In the genomic region with DNA sequence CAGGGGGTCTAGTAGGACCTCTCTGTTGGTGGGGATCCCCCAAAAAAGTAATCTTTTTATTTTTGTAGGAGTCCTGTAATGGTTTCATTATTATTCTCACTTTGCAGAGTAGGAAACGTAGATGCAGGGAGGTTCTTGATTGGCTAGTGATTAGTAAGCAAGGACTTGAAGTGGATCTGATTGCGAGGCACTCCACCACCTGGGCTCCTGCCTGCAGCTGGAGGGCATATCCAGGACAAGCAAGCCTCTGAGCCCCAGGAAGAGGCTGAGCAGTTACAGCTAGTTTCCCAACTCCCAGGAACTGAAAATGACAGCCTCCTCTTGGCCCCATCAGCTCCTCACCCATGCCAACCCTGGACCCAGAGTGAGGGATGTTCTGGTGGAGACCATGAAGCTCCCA, we compare ENCODE assay signal across 19 cellular contexts.
"Had no signal": no experiment of that assay in that cellular context is flagged by ENCODE, and none has a peak within 500 bp of the region (broad histone marks: within the 10 kb centered on the region; RNA-seq: fewer than 3 reads in every experiment).

No MANE protein-coding gene starts in this region.

- ATAC-seq: effector memory CD8-positive, alpha-beta T cell; left colon; left ventricle myocardium superior; natural killer cell treated with Interleukin-12 subunit alpha and Interleukin-12 subunit beta and Interleukin-15 and Interleukin-18, amount 100 ng/mL, for 72 hours; pancreas; psoas muscle; right lobe of liver; stimulated activated effector memory CD8-positive, alpha-beta T cell treated with anti-CD3 and anti-CD28 coated beads, Interleukin-12 subunit alpha, Interleukin-12 subunit beta, amount 100 ng/mL, for 72 hours; stimulated activated naive CD8-positive, alpha-beta T cell treated with anti-CD3 and anti-CD28 coated beads, Interleukin-15, Interleukin-2, amounts not matched to agents 100 U/mL and 50 U/mL, for 24 hours had no signal

- DNase-seq: effector memory CD8-positive, alpha-beta T cell; esophagus squamous epithelium; foreskin fibroblast; kidney; left colon; left ventricle myocardium superior; mesenchymal stem cell; midbrain; occipital lobe; pancreas; psoas muscle; retina; right lobe of liver; stimulated activated CD4-positive, alpha-beta T cell treated with anti-CD3 and anti-CD28 coated beads, Interleukin-4, amount 100 ng/mL, for 1 hour; stimulated activated CD8-positive, alpha-beta memory T cell treated with anti-CD3 and anti-CD28 coated beads, Interleukin-4, amount 100 ng/mL, for 48 hours; stimulated activated naive CD8-positive, alpha-beta T cell treated with anti-CD3 and anti-CD28 coated beads, Interleukin-15, Interleukin-2, amounts not matched to agents 100 U/mL and 50 U/mL, for 24 hours; thyroid gland had no signal
